8 cellular contexts compared by ENCODE assay signal in genomic region chr16:19167710-19168172, GRCh38. TPM values are rescaled to one million over a fixed set of nuclear protein-coding genes. Genes with fewer than 3 reads are reported as not detected.
A peak's percentile ranks its signal among the peaks of the same experiment; 100 is the strongest.
DNase-seq lines count a peak whose midpoint lies in the region; FAIRE-seq and TF ChIP-seq lines count a peak whose summit lies in the region.

No MANE protein-coding gene starts in this region.

- H3K4me3 ChIP-seq in vagina = peak overlapping the region; percentile 52 to 53

- intact Hi-C loops in vagina (cut with DNase I) = no loop called here

- no peak for FAIRE-seq in D721Med (lab: Jason Lieb, UNC)

- peak; percentile 66 for TF ChIP-seq CTCF in D721Med (IDR thresholded peaks at IDR 0.05; ENCODE audit: insufficient read depth, missing control alignments)
- peak; percentile 39 to 74 (median 41) for TF ChIP-seq CTCF in vagina (IDR thresholded peaks at IDR 0.05)

- no peaks in the 10 kb centered on the region for H3K36me3 ChIP-seq in vagina

- peaks cover 20% of the 10 kb centered on the region for H3K4me1 ChIP-seq in vagina

- no peaks in the 10 kb centered on the region for H3K9me3 ChIP-seq in vagina

- TF ChIP-seq POLR2A in vagina (IDR thresholded peaks at IDR 0.05) = no peak

- H3K27ac ChIP-seq in vagina = no peak overlapping the region

- no peaks in the 10 kb centered on the region for H3K27me3 ChIP-seq in vagina

- peak; percentile 67 for DNase-seq in D721Med (ENCODE audit: insufficient read length, low spot score)
- DNase-seq in GOT3 (lab: John Stamatoyannopoulos, UW) = peak; percentile 24
- peak; percentile 32 for DNase-seq in NCI-H2107 treated with DMSO at 0.1 percent for 48 hours (lab: John Stamatoyannopoulos, UW; ENCODE audit: unreplicated experiment)
- DNase-seq in activated CD8-positive, alpha-beta memory T cell treated with anti-CD3 and anti-CD28 coated beads, Interleukin-2, amount 50 U/mL, for 48 hours = peak; percentile 81
- DNase-seq in foreskin melanocyte = peak; percentile 29
- DNase-seq in nucleus accumbens (lab: John Stamatoyannopoulos, UW) = peak in 48 of 56 donors; percentile 12 to 77 (median 42)
- no peak for DNase-seq in vagina (ENCODE audit: extremely low spot score in 2 of 2)
- DNase-seq in OCI-M2 (lab: John Stamatoyannopoulos, UW; ENCODE audit: unreplicated experiment) = no peak

RNA-seq across cellular contexts. Expression of gene SYT17, which starts 0.3 kb away (rescaled TPM):
- total RNA-seq in vagina = 13.3 TPM

RNA-seq across cellular contexts. Expression of gene ITPRIPL2, which starts 54.0 kb away (rescaled TPM):
- total RNA-seq in vagina = 71.2 TPM

Comparison
In these comparisons a context has a peak if more than half of its experiments do, and no peak if none do; other contexts are left out.
1. DNase-seq: peak in D721Med (single experiment), GOT3 (single experiment), NCI-H2107 treated with DMSO at 0.1 percent for 48 hours (single experiment), activated CD8-positive, alpha-beta memory T cell treated with anti-CD3 and anti-CD28 coated beads, Interleukin-2, amount 50 U/mL, for 48 hours (single experiment), foreskin melanocyte (single experiment) and nucleus accumbens (48 of 56); none in vagina (0 of 2) and OCI-M2 (single experiment).